28 cellular contexts compared by ENCODE assay signal in the genomic region with DNA sequence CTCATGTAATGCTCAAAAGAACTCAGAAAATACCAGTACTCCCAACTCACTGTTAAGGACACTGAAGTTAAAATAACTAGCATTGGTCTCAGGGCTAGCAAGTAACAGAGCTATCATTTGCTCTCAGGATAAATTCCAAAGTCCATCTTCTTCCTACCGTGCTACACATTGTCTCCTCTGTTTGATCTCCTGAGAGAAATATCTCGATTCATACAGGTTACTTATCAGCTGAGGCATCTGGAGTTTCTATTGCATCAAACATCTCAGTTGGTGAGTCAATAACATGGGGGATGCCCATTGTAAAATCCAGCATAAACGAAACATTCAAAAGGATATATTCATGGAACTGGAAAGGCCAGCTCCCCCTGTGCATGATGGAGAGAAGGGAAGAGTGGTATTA.
DNase-seq lines count a peak whose midpoint lies in the region; ATAC-seq, FAIRE-seq and TF ChIP-seq lines count a peak whose summit lies in the region.
"Had no signal": no experiment of that assay in that cellular context is flagged by ENCODE, and none has a peak within 500 bp of the region (broad histone marks: within the 10 kb centered on the region; RNA-seq: fewer than 3 reads in every experiment).

No MANE protein-coding gene starts in this region.

- in situ Hi-C loops in ACHN (cut with HindIII; ENCODE audit: low pct_ligation_motif_present, low pct_unique_long_range_greater_than_20kb, low sequenced_read_pairs) = no loop called here

- H3K9ac ChIP-seq in OCI-LY1 (ENCODE audit: low read length) = no peak overlapping the region

- no peaks in the 10 kb centered on the region for H3K27me3 ChIP-seq in OCI-LY1 (ENCODE audit: insufficient read depth, low read length)
- H3K27me3 ChIP-seq: neutrophil, thyroid gland had no signal

- H3K79me2 ChIP-seq in OCI-LY1 (ENCODE audit: insufficient read depth, low read length) = peaks cover 100% of the 10 kb centered on the region

- no peaks in the 10 kb centered on the region for H3K9me3 ChIP-seq in OCI-LY1 (ENCODE audit: low read length)
- H3K9me3 ChIP-seq: MG63, neutrophil, thyroid gland had no signal

- H3K27me3 Mint-ChIP-seq in activated T-cell treated with anti-CD3 and anti-CD28 coated beads, Interleukin-2, amount 50 U/mL, for 4 hours (ENCODE audit: low read depth) = no peaks in the 10 kb centered on the region
- H3K27me3 Mint-ChIP-seq in stimulated activated memory B cell treated with anti-CD40 and anti-IgM and Interleukin-4, amounts not matched to agents 10 μg/mL and 1 μg/mL and 100 μg/mL, for 72 hours = no peaks in the 10 kb centered on the region
- peaks cover 1% of the 10 kb centered on the region for H3K27me3 Mint-ChIP-seq in activated CD4-positive, alpha-beta memory T cell treated with anti-CD3 and anti-CD28 coated beads, Interleukin-2, amount 10 ng/mL, durations not matched to agents 7 days and 5 days

- peaks cover 4% of the 10 kb centered on the region; the same call in 1 of the 2 replicates for H3F3A ChIP-seq in OCI-LY1 (ENCODE audit: insufficient read depth, low read length)

- POLR2A ChIA-PET in activated CD4-positive, alpha-beta memory T cell treated with anti-CD3 and anti-CD28 coated beads, Interleukin-2, amount 10 ng/mL, durations not matched to agents 7 days and 5 days (lab: Charles Lee) = no interaction called here

- no peaks in the 10 kb centered on the region for H3K9me3 Mint-ChIP-seq in activated T-cell treated with anti-CD3 and anti-CD28 coated beads, Interleukin-2, amount 50 U/mL, for 4 hours
- peaks cover 3% of the 10 kb centered on the region for H3K9me3 Mint-ChIP-seq in stimulated activated memory B cell treated with anti-CD40 and anti-IgM and Interleukin-4, amounts not matched to agents 10 μg/mL and 1 μg/mL and 100 μg/mL, for 72 hours
- no peaks in the 10 kb centered on the region for H3K9me3 Mint-ChIP-seq in activated CD4-positive, alpha-beta memory T cell treated with anti-CD3 and anti-CD28 coated beads, Interleukin-2, amount 10 ng/mL, durations not matched to agents 7 days and 5 days
- H3K9me3 Mint-ChIP-seq: CD8-positive, alpha-beta memory T cell had no signal

- peak; percentile 47 to 59 for ATAC-seq in activated T-cell treated with anti-CD3 and anti-CD28 coated beads, Interleukin-2, amount 50 U/mL, for 4 hours
- no peak for ATAC-seq in stimulated activated memory B cell treated with anti-CD40 and anti-IgM and Interleukin-4, amounts not matched to agents 10 μg/mL and 1 μg/mL and 100 μg/mL, for 72 hours
- ATAC-seq: right cardiac atrium, SK-N-SH treated with all-trans-retinoic acid at 6 μM for 48 hours, T-helper 17 cell had no signal

- H3K4me1 Mint-ChIP-seq in activated T-cell treated with anti-CD3 and anti-CD28 coated beads, Interleukin-2, amount 50 U/mL, for 4 hours (ENCODE audit: low read depth) = peaks cover 65% of the 10 kb centered on the region
- peaks cover 64% of the 10 kb centered on the region for H3K4me1 Mint-ChIP-seq in stimulated activated memory B cell treated with anti-CD40 and anti-IgM and Interleukin-4, amounts not matched to agents 10 μg/mL and 1 μg/mL and 100 μg/mL, for 72 hours
- peaks cover 14% of the 10 kb centered on the region for H3K4me1 Mint-ChIP-seq in activated CD4-positive, alpha-beta memory T cell treated with anti-CD3 and anti-CD28 coated beads, Interleukin-2, amount 10 ng/mL, durations not matched to agents 7 days and 5 days
- H3K4me1 Mint-ChIP-seq: H9 had no signal

- no peaks in the 10 kb centered on the region for H3K9me2 ChIP-seq in OCI-LY1 (ENCODE audit: low read depth, low read length)

- no peak overlapping the region for H3K4me3 Mint-ChIP-seq in activated T-cell treated with anti-CD3 and anti-CD28 coated beads, Interleukin-2, amount 50 U/mL, for 4 hours
- H3K4me3 Mint-ChIP-seq in stimulated activated memory B cell treated with anti-CD40 and anti-IgM and Interleukin-4, amounts not matched to agents 10 μg/mL and 1 μg/mL and 100 μg/mL, for 72 hours = no peak overlapping the region
- H3K4me3 Mint-ChIP-seq in activated CD4-positive, alpha-beta memory T cell treated with anti-CD3 and anti-CD28 coated beads, Interleukin-2, amount 10 ng/mL, durations not matched to agents 7 days and 5 days = no peak overlapping the region
- H3K4me3 Mint-ChIP-seq: activated T-helper 1 cell treated with anti-CD3 and anti-CD28 coated beads, Interleukin-12 subunit alpha, Interleukin-12 subunit beta, Interleukin-2, Interleukin-4 antibody, amounts not matched to agents 30 ng/mL and 10 ng/mL and 1 ng/mL, durations not matched to agents 14 hours and 24 hours and 36 hours; CD8-positive, alpha-beta memory T cell; H9; T-helper 17 cell had no signal

- TF ChIP-seq POLR2A in erythroblast (IDR thresholded peaks at IDR 0.05; ENCODE audit: low read length) = no peak

- no peak for TF ChIP-seq CTCF in OCI-LY1 (IDR thresholded peaks at IDR 0.05; ENCODE audit: low read length)

- H3K36me3 ChIP-seq in OCI-LY1 (ENCODE audit: insufficient read depth, low read length) = peaks cover 53% of the 10 kb centered on the region; the same call in 1 of the 2 replicates
- H3K36me3 ChIP-seq: MG63, neutrophil, thyroid gland had no signal

- H3K27ac ChIP-seq in OCI-LY1 (ENCODE audit: low read depth, low read length, poor library complexity, severe bottlenecking) = peak overlapping the region; percentile 74
- H3K27ac ChIP-seq: HL-60, neutrophil, PC-9, thyroid gland had no signal

- H3K4me2 ChIP-seq in OCI-LY1 (ENCODE audit: low read length) = peak overlapping the region; percentile 57; the same call in 1 of the 2 replicates
- H3K4me2 ChIP-seq: PC-9 had no signal

- peaks cover 28% of the 10 kb centered on the region for H3K36me3 Mint-ChIP-seq in activated T-cell treated with anti-CD3 and anti-CD28 coated beads, Interleukin-2, amount 50 U/mL, for 4 hours (ENCODE audit: insufficient read depth)
- H3K36me3 Mint-ChIP-seq in stimulated activated memory B cell treated with anti-CD40 and anti-IgM and Interleukin-4, amounts not matched to agents 10 μg/mL and 1 μg/mL and 100 μg/mL, for 72 hours = peaks cover 8% of the 10 kb centered on the region
- no peaks in the 10 kb centered on the region for H3K36me3 Mint-ChIP-seq in activated CD4-positive, alpha-beta memory T cell treated with anti-CD3 and anti-CD28 coated beads, Interleukin-2, amount 10 ng/mL, durations not matched to agents 7 days and 5 days (ENCODE audit: low read depth)

- H4K20me1 ChIP-seq in OCI-LY1 (ENCODE audit: insufficient read depth, low read length) = no peaks in the 10 kb centered on the region; the same call in 1 of the 2 replicates

- no peak for FAIRE-seq in GM19239 (lab: Jason Lieb, UNC)

- DNase-seq in activated T-cell treated with anti-CD3 and anti-CD28 coated beads, Interleukin-2, amount 50 U/mL, for 4 hours = no peak
- no peak for DNase-seq in activated T-cell treated with anti-CD3 and anti-CD28 coated beads, Interleukin-2, amount 50 U/mL, for 48 hours
- DNase-seq in erythroblast (lab: John Stamatoyannopoulos, UW) (peak; percentile 16 to 26), GM19239 (ENCODE audit: insufficient read length, low spot score) (no peak), ACHN (no peak)
- DNase-seq in activated CD4-positive, alpha-beta memory T cell treated with anti-CD3 and anti-CD28 coated beads, Interleukin-2, amount 10 ng/mL, durations not matched to agents 7 days and 5 days = no peak
- DNase-seq: central memory CD4-positive, alpha-beta T cell; cortex of kidney; DMS 273 treated with DMSO at 0.1 percent for 48 hours; effector memory CD4-positive, alpha-beta T cell; H9; KG1; MG63; NCI-H2029 treated with DMSO at 0.1 percent for 48 hours; NCI-H226; NCI-H526 treated with DMSO at 0.1 percent for 48 hours; PC-9; right cardiac atrium; stimulated activated CD4-positive, alpha-beta T cell treated with anti-CD3 and anti-CD28 coated beads, Interleukin-1b, Interleukin-23, amount 100 ng/mL, for 48 hours; T-helper 17 cell; thyroid gland had no signal

- H2AFZ ChIP-seq in OCI-LY1 (ENCODE audit: low read length) = no peak overlapping the region
- H2AFZ ChIP-seq: PC-9 had no signal

- H3K4me3 ChIP-seq in OCI-LY1 (ENCODE audit: low read depth, low read length, poor library complexity, severe bottlenecking) = no peak overlapping the region
- H3K4me3 ChIP-seq: MG63, PC-9, thyroid gland had no signal

- peak overlapping the region; percentile 30 for H3K27ac Mint-ChIP-seq in stimulated activated memory B cell treated with anti-CD40 and anti-IgM and Interleukin-4, amounts not matched to agents 10 μg/mL and 1 μg/mL and 100 μg/mL, for 72 hours
- H3K27ac Mint-ChIP-seq in activated CD4-positive, alpha-beta memory T cell treated with anti-CD3 and anti-CD28 coated beads, Interleukin-2, amount 10 ng/mL, durations not matched to agents 7 days and 5 days = no peak overlapping the region
- H3K27ac Mint-ChIP-seq: activated T-helper 1 cell treated with anti-CD3 and anti-CD28 coated beads, Interleukin-12 subunit alpha, Interleukin-12 subunit beta, Interleukin-2, Interleukin-4 antibody, amounts not matched to agents 30 ng/mL and 10 ng/mL and 1 ng/mL, durations not matched to agents 14 hours and 24 hours and 36 hours; H9; T-helper 17 cell had no signal

- peaks cover 97% of the 10 kb centered on the region for H3K4me1 ChIP-seq in OCI-LY1 (ENCODE audit: insufficient read depth, low read length, severe bottlenecking)
- H3K4me1 ChIP-seq: thyroid gland had no signal

- CTCF ChIA-PET in activated CD4-positive, alpha-beta memory T cell treated with anti-CD3 and anti-CD28 coated beads, Interleukin-2, amount 10 ng/mL, durations not matched to agents 7 days and 5 days (lab: Charles Lee) = no interaction called here

Comparison
In these comparisons a context has a peak if more than half of its experiments do, and no peak if none do; other contexts are left out.
1. DNase-seq: peak in erythroblast (2 of 2); none in activated T-cell treated with anti-CD3 and anti-CD28 coated beads, Interleukin-2, amount 50 U/mL, for 4 hours (single experiment), activated T-cell treated with anti-CD3 and anti-CD28 coated beads, Interleukin-2, amount 50 U/mL, for 48 hours (0 of 2), activated CD4-positive, alpha-beta memory T cell treated with anti-CD3 and anti-CD28 coated beads, Interleukin-2, amount 10 ng/mL, durations not matched to agents 7 days and 5 days (single experiment), GM19239 (single experiment) and ACHN (single experiment).